ENCODE assay signal across 1 cellular context in genomic region chr17:37489197-37490001, GRCh38.
TF ChIP-seq lines count a peak whose summit lies in the region.

Gene DUSP14, plus strand, starts transcription at chr17:37489891. Its CDS starts 22,382 bp downstream, at chr17:37512273.

TF ChIP-seq in HepG2, 621 proteins besides CTCF, POLR2A, EP300 and RAD21 (continued from another document and continues in another):
- 0 out of 2 replicates have a peak, but pooled peaks have one; percentile 52 for TF ChIP-seq DZIP1 (CRISPR knock-in tag; IDR thresholded peaks at IDR 0.05)
- peak; percentile 38; the same call in 1 of the 2 replicates for TF ChIP-seq SRY (CRISPR knock-in tag; IDR thresholded peaks at IDR 0.05)
- no peak for TF ChIP-seq ISL2 (CRISPR knock-in tag; IDR thresholded peaks at IDR 0.05)
- no peak for TF ChIP-seq PRPF4 (IDR thresholded peaks at IDR 0.05; ENCODE audit: low read depth, low read length, poor library complexity, severe bottlenecking)
- TF ChIP-seq ZMAT5 (CRISPR knock-in tag; IDR thresholded peaks at IDR 0.05; ENCODE audit: borderline replicate concordance, low read depth): no peak
- no peak; the same call in 1 of the 2 replicates for TF ChIP-seq ERF (CRISPR knock-in tag; IDR thresholded peaks at IDR 0.05)
- no peak for TF ChIP-seq SMAD1 (CRISPR knock-in tag; IDR thresholded peaks at IDR 0.05; ENCODE audit: borderline replicate concordance, low read depth)
- TF ChIP-seq FLYWCH1 (CRISPR knock-in tag; IDR thresholded peaks at IDR 0.05): no peak
- no peak for TF ChIP-seq PPARG (CRISPR knock-in tag; conservative IDR thresholded peaks at IDR 0.05)
- TF ChIP-seq ZBED4 (CRISPR knock-in tag; IDR thresholded peaks at IDR 0.05; ENCODE audit: borderline replicate concordance): peak; percentile 30; the same call in 1 of the 2 replicates
- no peak for TF ChIP-seq PCBP2 (optimal IDR thresholded peaks at IDR 0.05; ENCODE audit: low read depth, low read length, poor library complexity, severe bottlenecking)
- TF ChIP-seq ZNF761 (CRISPR knock-in tag; conservative IDR thresholded peaks at IDR 0.05): 0 out of 2 replicates have a peak, but pooled peaks have one; percentile 48
- no peak; the same call in 1 of the 2 replicates for TF ChIP-seq PLSCR1 (CRISPR knock-in tag; IDR thresholded peaks at IDR 0.05; ENCODE audit: borderline replicate concordance)
- TF ChIP-seq SNAI1 (CRISPR knock-in tag; IDR thresholded peaks at IDR 0.05; ENCODE audit: borderline replicate concordance): peak; percentile 89; the same call in 1 of the 2 replicates
- TF ChIP-seq PAXIP1 (CRISPR knock-in tag; conservative IDR thresholded peaks at IDR 0.05): no peak
- TF ChIP-seq POLR2AphosphoS5 (IDR thresholded peaks at IDR 0.05; ENCODE audit: low read depth, low read length): peak; percentile 77
- 0 out of 2 replicates have a peak, but pooled peaks have one; percentile 18 for TF ChIP-seq THAP7 (CRISPR knock-in tag; IDR thresholded peaks at IDR 0.05)
- TF ChIP-seq AGO2 (optimal IDR thresholded peaks at IDR 0.05; ENCODE audit: low read depth, low read length): peak; percentile 82
- 0 out of 2 replicates have a peak, but pooled peaks have one; percentile 17 for TF ChIP-seq ZNF224 (CRISPR knock-in tag; IDR thresholded peaks at IDR 0.05)
- TF ChIP-seq THYN1 (CRISPR knock-in tag; IDR thresholded peaks at IDR 0.05; ENCODE audit: borderline replicate concordance, low read depth): no peak
- TF ChIP-seq HNRNPLL (IDR thresholded peaks at IDR 0.05; ENCODE audit: low read depth, low read length, poor library complexity, severe bottlenecking): peak; percentile 60
- TF ChIP-seq HMG20A (CRISPR knock-in tag; IDR thresholded peaks at IDR 0.05; ENCODE audit: borderline replicate concordance): no peak
- TF ChIP-seq HNRNPK (IDR thresholded peaks at IDR 0.05; ENCODE audit: low read depth, low read length, poor library complexity, severe bottlenecking): no peak
- TF ChIP-seq PAF1 (CRISPR knock-in tag; IDR thresholded peaks at IDR 0.05): no peak
- no peak for TF ChIP-seq ZC3H13 (CRISPR knock-in tag; IDR thresholded peaks at IDR 0.05)
- no peak; the same call in 1 of the 2 replicates for TF ChIP-seq ZBTB21 (CRISPR knock-in tag; IDR thresholded peaks at IDR 0.05)
- peak; percentile 75; the same call in 1 of the 2 replicates for TF ChIP-seq ZNF746 (CRISPR knock-in tag; IDR thresholded peaks at IDR 0.05)
- TF ChIP-seq ZBTB8A (CRISPR knock-in tag; IDR thresholded peaks at IDR 0.05; ENCODE audit: borderline replicate concordance, low read depth): no peak
- TF ChIP-seq ZBTB46 (CRISPR knock-in tag; IDR thresholded peaks at IDR 0.05; ENCODE audit: borderline replicate concordance): no peak
- no peak for TF ChIP-seq ZNF75D (CRISPR knock-in tag; IDR thresholded peaks at IDR 0.05; ENCODE audit: borderline replicate concordance)
- peak; percentile 19; the same call in 1 of the 2 replicates for TF ChIP-seq MXD3 (CRISPR knock-in tag; IDR thresholded peaks at IDR 0.05)
- TF ChIP-seq BRCA1 (CRISPR knock-in tag; IDR thresholded peaks at IDR 0.05): no peak
- peak; percentile 92 for TF ChIP-seq ZNF687 (CRISPR knock-in tag; IDR thresholded peaks at IDR 0.05)
- no peak for TF ChIP-seq AGO1 (IDR thresholded peaks at IDR 0.05; ENCODE audit: low read depth, low read length, poor library complexity, severe bottlenecking)
- TF ChIP-seq ZNF781 (CRISPR knock-in tag; IDR thresholded peaks at IDR 0.05; ENCODE audit: borderline replicate concordance, not compliant biosample characterization): no peak
- peak; percentile 89 for TF ChIP-seq RBFOX2 (IDR thresholded peaks at IDR 0.05; ENCODE audit: low read depth, low read length)
- TF ChIP-seq ZMYM4 (CRISPR knock-in tag; IDR thresholded peaks at IDR 0.05): no peak
- TF ChIP-seq HNRNPL (IDR thresholded peaks at IDR 0.05; ENCODE audit: low read depth, low read length): 0 out of 2 replicates have a peak, but pooled peaks have one; percentile 22
- no peak for TF ChIP-seq ZNF17 (CRISPR knock-in tag; IDR thresholded peaks at IDR 0.05)
- TF ChIP-seq GPBP1L1 (CRISPR knock-in tag; IDR thresholded peaks at IDR 0.05): no peak
